In genomic region chr19:18502633-18503294, GRCh38 we compare ENCODE assay signal across 10 cellular contexts. TPM values are rescaled to one million over a fixed set of nuclear protein-coding genes. Genes with fewer than 3 reads are reported as not detected.
DNase-seq lines count a peak whose midpoint lies in the region; ATAC-seq and TF ChIP-seq lines count a peak whose summit lies in the region.
"Had no signal": no experiment of that assay in that cellular context is flagged by ENCODE, and none has a peak within 500 bp of the region (broad histone marks: within the 10 kb centered on the region; RNA-seq: fewer than 3 reads in every experiment).

No MANE protein-coding gene starts in this region.

- intact Hi-C loops in esophagus muscularis mucosa (cut with DNase I) (no loop called here), psoas muscle (cut with DNase I) (no loop called here)

- CTCF ChIA-PET in RWPE1 (lab: Yijun Ruan, JAX) = interaction anchor here (1.3 to 1.9 kb wide), 2 partner anchors 34 to 41 kb away, joined by 4 to 5 read pairs; no protein-coding TSS in a partner anchor

- no peak for TF ChIP-seq POLR2A in esophagus muscularis mucosa (IDR thresholded peaks at IDR 0.05; ENCODE audit: low read depth)

- TF ChIP-seq EP300 in esophagus muscularis mucosa (IDR thresholded peaks at IDR 0.05) = no peak

- POLR2A ChIA-PET in RWPE1 (lab: Yijun Ruan, JAX; ENCODE audit: low non-redundant PET) = interaction anchor here (0.8 kb wide), 1 partner anchor 69 kb away, joined by 3 read pairs; no protein-coding TSS in a partner anchor

- DNase-seq in HL-60 (ENCODE audit: low read depth in 1 of 2, low spot score in 1 of 2) = peak in 1 of 2 experiments; percentile 91
- DNase-seq in RWPE1 (ENCODE audit: low spot score) = no peak
- no peak for DNase-seq in esophagus muscularis mucosa (ENCODE audit: extremely low spot score)
- peak; percentile 53 to 75 for DNase-seq in psoas muscle
- no peak for DNase-seq in GM10266 (ENCODE audit: extremely low spot score)
- DNase-seq: NCI-H2081; stimulated activated CD8-positive, alpha-beta memory T cell treated with anti-CD3 and anti-CD28 coated beads, Interleukin-4, amount 100 ng/mL, for 48 hours had no signal

- no peaks in the 10 kb centered on the region for H3K36me3 ChIP-seq in esophagus muscularis mucosa
- H3K36me3 ChIP-seq in psoas muscle (ENCODE audit: insufficient read depth in 1 of 2, low read depth in 1 of 2) = no peaks in the 10 kb centered on the region

- H3K27me3 ChIP-seq in HL-60 (ENCODE audit: insufficient read depth, poor library complexity, severe bottlenecking) (no peaks in the 10 kb centered on the region), esophagus muscularis mucosa (no peaks in the 10 kb centered on the region), psoas muscle (ENCODE audit: insufficient read depth in 3 of 3, low read length in 2 of 3) (no peaks in the 10 kb centered on the region)

- no peak overlapping the region for H3K4me3 ChIP-seq in HL-60 (replicated peaks; ENCODE audit: insufficient read depth, low read length)
- H3K4me3 ChIP-seq in esophagus muscularis mucosa = no peak overlapping the region
- H3K4me3 ChIP-seq in psoas muscle = no peak overlapping the region

- 79% methylated on average over 18 of the region's 18 CpGs for WGBS in esophagus muscularis mucosa
- 21 to 35% (median 22%) methylated on average over 18 of the region's 18 CpGs for WGBS in psoas muscle, 3 donors

- no peak for TF ChIP-seq CTCF in HL-60 (IDR thresholded peaks at IDR 0.05; ENCODE audit: insufficient read depth, low read length)
- TF ChIP-seq CTCF in RWPE1 (conservative IDR thresholded peaks at IDR 0.05; ENCODE audit: low read depth) = no peak
- TF ChIP-seq CTCF in esophagus muscularis mucosa (IDR thresholded peaks at IDR 0.05) = no peak
- no peak for TF ChIP-seq CTCF in psoas muscle (IDR thresholded peaks at IDR 0.05)
- TF ChIP-seq CTCF in GM10266 (IDR thresholded peaks at IDR 0.05; ENCODE audit: control insufficient read depth, insufficient read depth, low read depth, missing control alignments) = no peak

- peak; percentile 38 to 62 (median 46) for ATAC-seq in psoas muscle
- ATAC-seq in HG03135 (IDR thresholded peaks at IDR 0.05; ENCODE audit: unreplicated experiment) = no peak
- ATAC-seq in HG02885 (IDR thresholded peaks at IDR 0.05; ENCODE audit: poor library complexity, unreplicated experiment) = no peak
- no peak for ATAC-seq in GM21619 (IDR thresholded peaks at IDR 0.05; ENCODE audit: unreplicated experiment)

- H3K9me3 ChIP-seq in esophagus muscularis mucosa = no peaks in the 10 kb centered on the region
- no peaks in the 10 kb centered on the region for H3K9me3 ChIP-seq in psoas muscle

- H3K27ac ChIP-seq in HL-60 (replicated peaks) = peak overlapping the region; percentile 71
- peak overlapping the region; percentile 60 for H3K27ac ChIP-seq in RWPE1
- H3K27ac ChIP-seq in esophagus muscularis mucosa (replicated peaks in 1 of 4) = peak overlapping the region; percentile 54 to 72 (median 62)
- H3K27ac ChIP-seq in psoas muscle = peak overlapping the region; percentile 84

- H3K4me1 ChIP-seq in esophagus muscularis mucosa (peaks cover 99 to 100% (median 99%) of the 10 kb centered on the region in 4 donors), psoas muscle (peaks cover 100% of the 10 kb centered on the region)

RNA-seq across cellular contexts. Expression of gene ELL, which starts 19.1 kb away (rescaled TPM):
- total RNA-seq in esophagus muscularis mucosa = 10 to 100 TPM in 3 of 4 donors, 1 to 10 TPM in 1; 9.1 to 35.1 (median 20.1) TPM
- total RNA-seq in psoas muscle = 10 to 100 TPM; 17.5 to 40.2 (median 24.9) TPM
- 10 to 100 TPM in 1 of 3 donors, 1 to 10 TPM in 2; 7.5 to 12.3 (median 9.2) TPM for polyA plus RNA-seq in psoas muscle

RNA-seq across cellular contexts. Expression of gene FKBP8, which starts 40.6 kb away (rescaled TPM):
- total RNA-seq in esophagus muscularis mucosa = 100 to 1,000 TPM; 420 to 568 (median 430) TPM
- total RNA-seq in psoas muscle = 100 to 1,000 TPM in 2 of 4 donors, 10 to 100 TPM in 2; 94.4 to 137 (median 113) TPM
- 100 to 1,000 TPM in 2 of 3 donors, 10 to 100 TPM in 1; 92.8 to 143 (median 138) TPM for polyA plus RNA-seq in psoas muscle

RNA-seq across cellular contexts. Expression of gene KXD1, which starts 54.9 kb away (rescaled TPM):
- 100 to 1,000 TPM; 129 to 155 (median 149) TPM for total RNA-seq in esophagus muscularis mucosa
- total RNA-seq in psoas muscle = 10 to 100 TPM; 38.9 to 76.5 (median 50.8) TPM
- polyA plus RNA-seq in psoas muscle = 100 to 1,000 TPM in 2 of 3 donors, 10 to 100 TPM in 1; 84.6 to 144 (median 122) TPM

Comparison
In these comparisons a context has a peak if more than half of its experiments do, and no peak if none do; other contexts are left out.
1. DNase-seq: peak in psoas muscle (2 of 2); none in RWPE1 (single experiment), esophagus muscularis mucosa (single experiment) and GM10266 (single experiment).
2. ATAC-seq: peak in psoas muscle (4 of 4); none in HG03135 (single experiment), HG02885 (single experiment) and GM21619 (single experiment).
3. Peak in every context shown above with its lines, with median percentiles within 50 percentile points of each other: H3K27ac ChIP-seq.